Comparison of ENCODE assay signal across 1 cellular context in genomic region chr14:28301179-28301578, GRCh38.
TF ChIP-seq lines count a peak whose summit lies in the region.

No MANE protein-coding gene starts in this region.

TF ChIP-seq in H1, 55 proteins besides CTCF, POLR2A, EP300 and RAD21:
- TF ChIP-seq CBX5 (IDR thresholded peaks at IDR 0.05; ENCODE audit: low read depth, low read length) (no peak), HDAC2 (IDR thresholded peaks at IDR 0.05; ENCODE audit: borderline replicate concordance in 1 of 2, low read depth in 2 of 2, low read length in 2 of 2) (no peak), CHD7 (IDR thresholded peaks at IDR 0.05; ENCODE audit: insufficient replicate concordance, low read length) (no peak), NANOG (IDR thresholded peaks at IDR 0.05; ENCODE audit: insufficient read depth, low read depth, low read length, poor library complexity, severe bottlenecking) (no peak)
